Comparison of ENCODE assay signal across 2 cellular contexts in genomic region chr16:90048347-90048722, GRCh38.
TF ChIP-seq lines count a peak whose summit lies in the region.

No MANE protein-coding gene starts in this region.

TF ChIP-seq in HEK293, 187 proteins besides CTCF, POLR2A, EP300 and RAD21:
- TF ChIP-seq ZBTB21 (tag by site-specific recombination; IDR thresholded peaks at IDR 0.05) (no peak), PRDM1 (tag by site-specific recombination; IDR thresholded peaks at IDR 0.05) (peak; percentile 91)

TF ChIP-seq in H1, 55 proteins besides CTCF, POLR2A, EP300 and RAD21:
- TF ChIP-seq TAF1 (IDR thresholded peaks at IDR 0.05; ENCODE audit: low read depth, low read length), result no peak
- TF ChIP-seq SUZ12 (IDR thresholded peaks at IDR 0.05; ENCODE audit: low read length), result no peak
- no peak for TF ChIP-seq RBBP5 (IDR thresholded peaks at IDR 0.05; ENCODE audit: borderline replicate concordance, low read depth, low read length)
- no peak for TF ChIP-seq PHF8 (conservative IDR thresholded peaks at IDR 0.05; ENCODE audit: low read depth, low read length)
- no peak for TF ChIP-seq BACH1 (IDR thresholded peaks at IDR 0.05; ENCODE audit: low read length)
- TF ChIP-seq POU5F1 (IDR thresholded peaks at IDR 0.05; ENCODE audit: low read depth, low read length), result no peak
- TF ChIP-seq SP4 (IDR thresholded peaks at IDR 0.05; ENCODE audit: low read length), result no peak
- no peak for TF ChIP-seq EZH2 (IDR thresholded peaks at IDR 0.05; ENCODE audit: low read depth, low read length, severe bottlenecking)
- TF ChIP-seq TCF12 (IDR thresholded peaks at IDR 0.05; ENCODE audit: low read depth, low read length), result no peak
- TF ChIP-seq NRF1 (IDR thresholded peaks at IDR 0.05; ENCODE audit: low read depth, low read length), result no peak
- no peak for TF ChIP-seq JUN (IDR thresholded peaks at IDR 0.05; ENCODE audit: low read depth, low read length)
